In genomic region chr2:233400961-233401360, GRCh38 we compare ENCODE assay signal across 16 cellular contexts. TPM values are rescaled to one million over a fixed set of nuclear protein-coding genes. Genes with fewer than 3 reads are reported as not detected.
A peak's percentile ranks its signal among the peaks of the same experiment; 100 is the strongest.
DNase-seq lines count a peak whose midpoint lies in the region; ATAC-seq, FAIRE-seq and TF ChIP-seq lines count a peak whose summit lies in the region.
"Had no signal": no experiment of that assay in that cellular context is flagged by ENCODE, and none has a peak within 500 bp of the region (broad histone marks: within the 10 kb centered on the region; RNA-seq: fewer than 3 reads in every experiment).

No MANE protein-coding gene starts in this region.

- H3K9me3 Mint-ChIP-seq in activated CD4-positive, alpha-beta memory T cell treated with anti-CD3 and anti-CD28 coated beads, Interleukin-2, amount 10 ng/mL, durations not matched to agents 7 days and 5 days, result no peaks in the 10 kb centered on the region
- peaks cover 0 to 2% (median 0%) of the 10 kb centered on the region in 7 donors for H3K9me3 Mint-ChIP-seq in naive B cell
- H3K9me3 Mint-ChIP-seq: WTC11 had no signal

- H3K27me3 Mint-ChIP-seq in activated CD4-positive, alpha-beta memory T cell treated with anti-CD3 and anti-CD28 coated beads, Interleukin-2, amount 10 ng/mL, durations not matched to agents 7 days and 5 days, result no peaks in the 10 kb centered on the region
- no peaks in the 10 kb centered on the region for H3K27me3 Mint-ChIP-seq in naive B cell

- H3K4me3 ChIP-seq in A549 (no peak overlapping the region), A673 (ENCODE audit: low read depth, low read length, poor library complexity, severe bottlenecking) (no peak overlapping the region), esophagus muscularis mucosa (no peak overlapping the region)
- H3K4me3 ChIP-seq: thoracic aorta had no signal

- ATAC-seq in A549, result no peak
- no peak for ATAC-seq in naive B cell (ENCODE audit: low read depth in 2 of 2)
- no peak for ATAC-seq in GM21360 (IDR thresholded peaks at IDR 0.05; ENCODE audit: unreplicated experiment)
- ATAC-seq: WTC11 had no signal

- H3K36me3 Mint-ChIP-seq in activated CD4-positive, alpha-beta memory T cell treated with anti-CD3 and anti-CD28 coated beads, Interleukin-2, amount 10 ng/mL, durations not matched to agents 7 days and 5 days (ENCODE audit: low read depth), result peaks cover 29% of the 10 kb centered on the region
- peaks cover 11 to 17% of the 10 kb centered on the region in 2 donors for H3K36me3 Mint-ChIP-seq in naive B cell

- 87% methylated on average over 3 of the region's 3 CpGs for WGBS in A549 (ENCODE audit: missing lambda C conversion rate)
- 96% methylated on average over 3 of the region's 3 CpGs for WGBS in esophagus muscularis mucosa

- H3K4me3 Mint-ChIP-seq in activated CD4-positive, alpha-beta memory T cell treated with anti-CD3 and anti-CD28 coated beads, Interleukin-2, amount 10 ng/mL, durations not matched to agents 7 days and 5 days, result no peak overlapping the region
- no peak overlapping the region for H3K4me3 Mint-ChIP-seq in naive B cell
- H3K4me3 Mint-ChIP-seq: WTC11 had no signal

- no peak for FAIRE-seq in A549 (lab: Jason Lieb, UNC)
- FAIRE-seq: keratinocyte had no signal

- H3K4me2 ChIP-seq in A549, result no peak overlapping the region

- POLR2A ChIA-PET in A549 (lab: Yijun Ruan, JAX), result interaction anchor here (0.5 kb wide), 1 partner anchor 58 kb away, joined by 5 read pairs; no protein-coding TSS in a partner anchor
- POLR2A ChIA-PET in A673 (lab: Charles Lee; ENCODE audit: low non-redundant PET), result no interaction called here
- POLR2A ChIA-PET in activated CD4-positive, alpha-beta memory T cell treated with anti-CD3 and anti-CD28 coated beads, Interleukin-2, amount 10 ng/mL, durations not matched to agents 7 days and 5 days (lab: Charles Lee), result interaction anchor here (0.7 to 1.6 kb wide), 4 partner anchors 19 to 43 kb away, joined by 3 to 5 read pairs (median 4); no protein-coding TSS in a partner anchor

- H3K27ac ChIP-seq in A549 (peak overlapping the region; percentile 57 to 78; a peak in 5 of 6 replicates), A673 (ENCODE audit: low read depth, low read length, poor library complexity, severe bottlenecking) (peak overlapping the region; percentile 63), esophagus muscularis mucosa (replicated peaks in 1 of 4) (no peak overlapping the region)
- H3K27ac ChIP-seq: thoracic aorta had no signal

- TF ChIP-seq EP300 in A549 (IDR thresholded peaks at IDR 0.05) (no peak), esophagus muscularis mucosa (IDR thresholded peaks at IDR 0.05) (no peak)

- H3K9me3 ChIP-seq in A549 (no peaks in the 10 kb centered on the region), A673 (ENCODE audit: low read depth, low read length, poor library complexity, severe bottlenecking) (no peaks in the 10 kb centered on the region), esophagus muscularis mucosa (no peaks in the 10 kb centered on the region)
- H3K9me3 ChIP-seq: thoracic aorta had no signal

- H3K4me1 ChIP-seq in A549 (peaks cover 66% of the 10 kb centered on the region), A673 (ENCODE audit: insufficient read depth, low read length, poor library complexity, severe bottlenecking) (peaks cover 15% of the 10 kb centered on the region), esophagus muscularis mucosa (peaks cover 0 to 3% (median 0%) of the 10 kb centered on the region in 4 donors)

- no peaks in the 10 kb centered on the region for H3K27me3 ChIP-seq in A673 (replicated peaks; ENCODE audit: insufficient read depth, low read depth, low read length, poor library complexity)
- H3K27me3 ChIP-seq in esophagus muscularis mucosa, result no peaks in the 10 kb centered on the region

- H3K27ac Mint-ChIP-seq in activated CD4-positive, alpha-beta memory T cell treated with anti-CD3 and anti-CD28 coated beads, Interleukin-2, amount 10 ng/mL, durations not matched to agents 7 days and 5 days, result peak overlapping the region; percentile 64
- H3K27ac Mint-ChIP-seq in naive B cell, result peak overlapping the region in 5 of 6 donors; percentile 65 to 95 (median 90)
- H3K27ac Mint-ChIP-seq: WTC11 had no signal

- CTCF ChIA-PET in A549 (lab: Yijun Ruan, JAX), result interaction anchor here (0.9 to 13.7 kb wide), 6 partner anchors 13 to 432 kb away, joined by 3 to 166 read pairs (median 6); no protein-coding TSS in a partner anchor
- CTCF ChIA-PET in A673 (lab: Charles Lee), result no interaction called here
- CTCF ChIA-PET in activated CD4-positive, alpha-beta memory T cell treated with anti-CD3 and anti-CD28 coated beads, Interleukin-2, amount 10 ng/mL, durations not matched to agents 7 days and 5 days (lab: Charles Lee), result interaction anchor here (0.9 to 10.4 kb wide), 3 partner anchors 18 to 43 kb away, joined by 3 to 295 read pairs (median 8); no protein-coding TSS in a partner anchor

- TF ChIP-seq POLR2A in A549 (IDR thresholded peaks at IDR 0.05; ENCODE audit: low read length), result no peak
- no peak for TF ChIP-seq POLR2A in esophagus muscularis mucosa (IDR thresholded peaks at IDR 0.05; ENCODE audit: low read depth)

- no peak for DNase-seq in A549 (ENCODE audit: low read depth in 1 of 2, low spot score in 1 of 2)
- DNase-seq in A673 (ENCODE audit: low spot score), result no peak
- DNase-seq in activated CD4-positive, alpha-beta memory T cell treated with anti-CD3 and anti-CD28 coated beads, Interleukin-2, amount 10 ng/mL, durations not matched to agents 7 days and 5 days, result no peak
- no peak for DNase-seq in naive B cell
- DNase-seq in esophagus muscularis mucosa (ENCODE audit: extremely low spot score), result no peak
- DNase-seq in amygdala (lab: John Stamatoyannopoulos, UW), result no peak
- DNase-seq in iPS-NIHi11 (ENCODE audit: low spot score), result no peak
- DNase-seq: C1 segment of cervical spinal cord; NCI-H1436; NCI-H2171; NCI-H69; stimulated activated CD4-positive, alpha-beta T cell treated with anti-CD3 and anti-CD28 coated beads, Interleukin-2, amount 100 ng/mL, for 48 hours had no signal

- H3K36me3 ChIP-seq in A673 (ENCODE audit: insufficient read depth, low read length, poor library complexity, severe bottlenecking), result peaks cover 5% of the 10 kb centered on the region
- peaks cover 0 to 26% (median 4%) of the 10 kb centered on the region in 4 donors for H3K36me3 ChIP-seq in esophagus muscularis mucosa
- H3K36me3 ChIP-seq: thoracic aorta had no signal

- TF ChIP-seq CTCF in A549 (IDR thresholded peaks at IDR 0.05), result no peak
- no peak for TF ChIP-seq CTCF in A673 (conservative IDR thresholded peaks at IDR 0.05; ENCODE audit: low read depth, low read length)
- TF ChIP-seq CTCF in esophagus muscularis mucosa (IDR thresholded peaks at IDR 0.05), result no peak

- no peak for TF ChIP-seq RAD21 in A549 (conservative IDR thresholded peaks at IDR 0.05 in 1 of 2, IDR thresholded peaks at IDR 0.05 in 1 of 2)

- H3K4me1 Mint-ChIP-seq in activated CD4-positive, alpha-beta memory T cell treated with anti-CD3 and anti-CD28 coated beads, Interleukin-2, amount 10 ng/mL, durations not matched to agents 7 days and 5 days, result peaks cover 45% of the 10 kb centered on the region
- H3K4me1 Mint-ChIP-seq in naive B cell, result peaks cover 44 to 76% (median 65%) of the 10 kb centered on the region in 3 donors

- intact Hi-C loops in A673 (cut with micrococcal nuclease; ENCODE audit: unreplicated experiment), result no loop called here
- intact Hi-C loops in esophagus muscularis mucosa (cut with DNase I), result no loop called here

- no TSS peak for BruUV-seq in A673 (replicated peaks; lab: Mats Ljungman, UMichigan)

TF ChIP-seq in A549, 52 proteins besides CTCF, POLR2A, EP300 and RAD21:
- no peak for TF ChIP-seq CBX8 (IDR thresholded peaks at IDR 0.05)
- TF ChIP-seq KDM1A (IDR thresholded peaks at IDR 0.05; ENCODE audit: low read depth), result no peak
- no peak for TF ChIP-seq NR3C1 (IDR thresholded peaks at IDR 0.05)
- TF ChIP-seq USF2 (IDR thresholded peaks at IDR 0.05), result no peak
- TF ChIP-seq RARB (CRISPR knock-in tag; IDR thresholded peaks at IDR 0.05), result no peak
- TF ChIP-seq HDAC2 (IDR thresholded peaks at IDR 0.05), result no peak
- TF ChIP-seq TFCP2L1 (CRISPR knock-in tag; IDR thresholded peaks at IDR 0.05), result no peak
- no peak for TF ChIP-seq FOSB (CRISPR knock-in tag; IDR thresholded peaks at IDR 0.05)
- TF ChIP-seq ESRRA (IDR thresholded peaks at IDR 0.05; ENCODE audit: borderline replicate concordance, low read length), result no peak
- no peak for TF ChIP-seq FOSL2 (IDR thresholded peaks at IDR 0.05)
- no peak for TF ChIP-seq FOSL2 (CRISPR knock-in tag; IDR thresholded peaks at IDR 0.05)
- no peak for TF ChIP-seq MAX (IDR thresholded peaks at IDR 0.05)
- TF ChIP-seq CHD4 (IDR thresholded peaks at IDR 0.05; ENCODE audit: borderline replicate concordance), result no peak
- no peak for TF ChIP-seq KDM5A (IDR thresholded peaks at IDR 0.05)
- no peak for TF ChIP-seq HEYL (CRISPR knock-in tag; IDR thresholded peaks at IDR 0.05)
- TF ChIP-seq GATA3 (IDR thresholded peaks at IDR 0.05; ENCODE audit: borderline replicate concordance), result no peak

RNA-seq across cellular contexts. Expression of gene DGKD, which starts 46.7 kb away (rescaled TPM):
- 68.8 and 79.0 TPM in 2 replicates for polyA plus RNA-seq in A549 (2011; rRNA removed)
- polyA plus RNA-seq in A549 (2012; cell fraction: cytosol; rRNA removed), result 74.5 and 83.0 TPM in 2 replicates
- 371 and 389 TPM in 2 replicates for polyA plus RNA-seq in A549 (2012; cell fraction: nucleus; rRNA removed)
- polyA plus RNA-seq in A549 (2017; fragmentation: RNase III; extraction: RNeasy Plus Mini Kit Qiagen cat#74134 plus additional on column Dnase treatment), result 98.1 to 99.6 TPM (median 99.1 TPM) in 3 replicates
- polyA minus RNA-seq in A549 (2011; rRNA and poly(A)+ RNA removed), result 118 and 170 TPM in 2 replicates
- total RNA-seq in A673 (2021), result 106 and 128 TPM in 2 replicates
- total RNA-seq in activated CD4-positive, alpha-beta memory T cell treated with anti-CD3 and anti-CD28 coated beads, Interleukin-2, amount 10 ng/mL, durations not matched to agents 7 days and 5 days, result 10 to 100 TPM; 77.8 to 78.3 TPM
- 100 to 1,000 TPM in 1 of 6 donors, 10 to 100 TPM in 5; 38.0 to 111 (median 67.7) TPM for polyA plus RNA-seq in naive B cell (ENCODE audit: low read depth in 6 of 6)
- 10 to 100 TPM; 11.6 to 16.1 (median 13.3) TPM for total RNA-seq in esophagus muscularis mucosa

Comparison
In these comparisons a context has a peak if more than half of its experiments do, and no peak if none do; other contexts are left out.
1. H3K27ac ChIP-seq: peak in A549 (2 of 2) and A673 (single experiment); none in esophagus muscularis mucosa (0 of 4).